In the genomic region with DNA sequence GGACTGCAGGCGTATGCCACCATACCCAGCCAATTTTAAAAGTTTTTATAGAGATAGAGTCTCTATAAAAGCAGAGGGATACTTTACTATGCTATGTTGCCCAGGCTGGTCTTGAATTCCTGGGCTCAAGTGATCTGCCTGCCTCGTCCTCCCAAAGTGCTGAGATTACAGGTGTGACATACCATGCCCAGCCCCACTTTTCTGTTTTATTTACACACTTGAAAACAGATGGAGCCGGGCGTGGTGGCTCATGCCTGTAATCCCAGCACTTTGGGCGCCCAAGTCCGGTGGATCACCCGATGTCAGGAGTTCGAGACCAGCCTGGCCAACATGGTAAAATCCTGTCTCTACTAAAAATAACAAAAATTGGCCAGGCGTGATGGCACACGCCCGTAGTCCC, we compare ENCODE assay signal across 6 cellular contexts. TPM values are rescaled to one million over a fixed set of nuclear protein-coding genes. Genes with fewer than 3 reads are reported as not detected.
DNase-seq lines count a peak whose midpoint lies in the region; ATAC-seq and TF ChIP-seq lines count a peak whose summit lies in the region.
"Not testable (repeated sequence)": the region's sequence is repeated elsewhere in the genome, so short reads cannot be mapped to it uniquely, and the experiment has no call there.

No MANE protein-coding gene starts in this region.

- not testable (repeated sequence) for H3K9me3 ChIP-seq in SU-DHL-6 (ENCODE audit: insufficient read depth, low read length); transverse colon

- not testable (repeated sequence) for H3K4me3 Mint-ChIP-seq in mesothelial cell of epicardium; stimulated activated memory B cell treated with anti-CD40 and anti-IgM and Interleukin-4, amounts not matched to agents 10 μg/mL and 1 μg/mL and 100 μg/mL, for 72 hours

- peak overlapping the region; percentile 16 for H3K27ac Mint-ChIP-seq in mesothelial cell of epicardium
- peak overlapping the region; percentile 51 for H3K27ac Mint-ChIP-seq in stimulated activated memory B cell treated with anti-CD40 and anti-IgM and Interleukin-4, amounts not matched to agents 10 μg/mL and 1 μg/mL and 100 μg/mL, for 72 hours

- H2AFZ ChIP-seq in KMS-11 (ENCODE audit: low read depth); SU-DHL-6 (ENCODE audit: low read depth, low read length, severe bottlenecking): not testable (repeated sequence)

- H3K9me3 Mint-ChIP-seq in mesothelial cell of epicardium; stimulated activated memory B cell treated with anti-CD40 and anti-IgM and Interleukin-4, amounts not matched to agents 10 μg/mL and 1 μg/mL and 100 μg/mL, for 72 hours: not testable (repeated sequence)

- H3K27ac ChIP-seq in KMS-11 (peak overlapping the region; percentile 51), SU-DHL-6 (ENCODE audit: low read depth, low read length) (peak overlapping the region; percentile 65; the same call in 1 of the 2 replicates), transverse colon (peak overlapping the region in 3 of 4 donors; percentile 18 to 56 (median 21))

- TF ChIP-seq POLR2A in transverse colon (IDR thresholded peaks at IDR 0.05) = not testable (repeated sequence)

- not testable (repeated sequence) for H3K36me3 ChIP-seq in KMS-11 (ENCODE audit: insufficient read depth); SU-DHL-6 (ENCODE audit: low read length); transverse colon

- not testable (repeated sequence) for H3K79me2 ChIP-seq in KMS-11 (ENCODE audit: insufficient read depth, low read depth); SU-DHL-6 (ENCODE audit: insufficient read depth, low read length)

- H3K36me3 Mint-ChIP-seq in mesothelial cell of epicardium = peaks cover 11% of the 10 kb centered on the region
- H3K36me3 Mint-ChIP-seq in stimulated activated memory B cell treated with anti-CD40 and anti-IgM and Interleukin-4, amounts not matched to agents 10 μg/mL and 1 μg/mL and 100 μg/mL, for 72 hours = peaks cover 36% of the 10 kb centered on the region

- not testable (repeated sequence) for H3K9me2 ChIP-seq in SU-DHL-6 (replicated peaks; ENCODE audit: insufficient read depth, low read length)

- not testable (repeated sequence) for H3K9ac ChIP-seq in KMS-11; SU-DHL-6 (ENCODE audit: low read length)

- peaks cover 31% of the 10 kb centered on the region for H3K4me1 ChIP-seq in KMS-11 (ENCODE audit: low read depth, poor library complexity, severe bottlenecking)
- H3K4me1 ChIP-seq in transverse colon = peaks cover 0 to 24% (median 9%) of the 10 kb centered on the region in 4 donors

- not testable (repeated sequence) for H3K4me3 ChIP-seq in KMS-11 (IDR thresholded peaks at IDR 0.05; ENCODE audit: insufficient read depth, low read depth, low read length); SU-DHL-6 (ENCODE audit: insufficient read depth, low read length, poor library complexity, severe bottlenecking); transverse colon

- not testable (repeated sequence) for H3K4me1 Mint-ChIP-seq in mesothelial cell of epicardium
- peaks cover 47% of the 10 kb centered on the region for H3K4me1 Mint-ChIP-seq in stimulated activated memory B cell treated with anti-CD40 and anti-IgM and Interleukin-4, amounts not matched to agents 10 μg/mL and 1 μg/mL and 100 μg/mL, for 72 hours

- TF ChIP-seq CTCF in KMS-11 (conservative IDR thresholded peaks at IDR 0.05; ENCODE audit: low read depth, low read length); SU-DHL-6 (IDR thresholded peaks at IDR 0.05; ENCODE audit: insufficient read depth, low read length, poor library complexity, severe bottlenecking); mesothelial cell of epicardium (IDR thresholded peaks at IDR 0.05; ENCODE audit: unreplicated experiment); transverse colon (IDR thresholded peaks at IDR 0.05): not testable (repeated sequence)

- H3K27me3 Mint-ChIP-seq in mesothelial cell of epicardium (ENCODE audit: low read depth); stimulated activated memory B cell treated with anti-CD40 and anti-IgM and Interleukin-4, amounts not matched to agents 10 μg/mL and 1 μg/mL and 100 μg/mL, for 72 hours: not testable (repeated sequence)

- TF ChIP-seq EP300 in transverse colon (IDR thresholded peaks at IDR 0.05; ENCODE audit: low read depth) = not testable (repeated sequence)

- intact Hi-C loops in left colon (cut with DNase I, micrococcal nuclease); transverse colon (cut with DNase I; ENCODE audit: low total_unique reads): not testable (repeated sequence)

- H4K20me1 ChIP-seq in KMS-11 (ENCODE audit: insufficient read depth); SU-DHL-6 (ENCODE audit: low read depth, low read length): not testable (repeated sequence)

- in situ Hi-C loops in transverse colon (cut with MboI; ENCODE audit: low pct_ligation_motif_present in 1 of 4, low pct_unique_long_range_greater_than_20kb in 1 of 4, low sequenced_read_pairs in 3 of 4) = not testable (repeated sequence)

- ATAC-seq in left colon = peak; percentile 42
- ATAC-seq in stimulated activated memory B cell treated with anti-CD40 and anti-IgM and Interleukin-4, amounts not matched to agents 10 μg/mL and 1 μg/mL and 100 μg/mL, for 72 hours = not testable (repeated sequence)

- H3K27me3 ChIP-seq in KMS-11 (ENCODE audit: insufficient read depth, low read depth); SU-DHL-6 (ENCODE audit: low read length); transverse colon: not testable (repeated sequence)

- 63 to 83% methylated on average over 2 to 11 of the region's 11 CpGs for WGBS in transverse colon (ENCODE audit: low coverage in 1 of 2), 2 donors

- DNase-seq in left colon; mesothelial cell of epicardium (ENCODE audit: low spot score in 2 of 2, unreplicated experiment in 2 of 2); transverse colon: not testable (repeated sequence)

- H3K4me2 ChIP-seq in KMS-11 = peak overlapping the region; percentile 66; the same call in 1 of the 2 replicates
- H3K4me2 ChIP-seq in SU-DHL-6 (ENCODE audit: low read depth, low read length, poor library complexity, severe bottlenecking) = peak overlapping the region; percentile 60

- H3F3A ChIP-seq in SU-DHL-6 (ENCODE audit: insufficient read depth) = not testable (repeated sequence)

RNA-seq across cellular contexts. Expression of gene DGKD, which starts 20.5 kb away (rescaled TPM):
- total RNA-seq in left colon (10 to 100 TPM; 91.3 to 93.2 TPM), mesothelial cell of epicardium (52.8 to 64.5 TPM (median 57.0 TPM) in 3 replicates), transverse colon (100 to 1,000 TPM in 1 of 4 donors, 10 to 100 TPM in 3; 55.7 to 166 (median 91.5) TPM)
